19 cellular contexts compared by ENCODE assay signal in the genomic region with DNA sequence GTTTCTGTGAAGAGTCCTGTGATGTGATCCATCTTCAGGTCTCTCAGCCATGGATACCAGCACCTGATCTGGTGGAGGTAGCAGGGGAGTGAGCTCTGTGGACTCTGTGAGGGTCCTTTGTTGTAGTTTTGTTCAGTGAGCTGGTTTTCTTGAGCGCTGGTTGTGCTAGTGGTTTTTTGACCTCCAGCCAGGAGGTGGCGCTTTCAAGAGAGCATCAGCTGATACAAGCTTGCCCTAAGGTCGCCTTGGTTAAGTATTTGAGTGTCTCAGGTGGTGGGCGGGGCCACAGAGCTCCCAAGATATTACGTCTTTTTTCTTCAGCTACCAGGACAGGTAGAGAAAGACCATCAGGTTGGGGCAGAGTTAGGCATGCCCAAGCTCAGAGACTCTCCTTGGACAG.
DNase-seq lines count a peak whose midpoint lies in the region; TF ChIP-seq lines count a peak whose summit lies in the region.
"Had no signal": no experiment of that assay in that cellular context is flagged by ENCODE, and none has a peak within 500 bp of the region (broad histone marks: within the 10 kb centered on the region; RNA-seq: fewer than 3 reads in every experiment).

No MANE protein-coding gene starts in this region.

- no peak overlapping the region for H3K4me3 ChIP-seq in SU-DHL-6 (ENCODE audit: insufficient read depth, low read length, poor library complexity, severe bottlenecking)
- peak overlapping the region; percentile 69 for H3K4me3 ChIP-seq in iPS-15b (ENCODE audit: low read depth, low read length)
- H3K4me3 ChIP-seq: coronary artery, gastroesophageal sphincter, HAP-1, pancreas, upper lobe of left lung had no signal

- H3K9me3 ChIP-seq in SU-DHL-6 (ENCODE audit: insufficient read depth, low read length) (no peaks in the 10 kb centered on the region), iPS-15b (ENCODE audit: control insufficient read depth, insufficient read depth, low read length) (no peaks in the 10 kb centered on the region)
- H3K9me3 ChIP-seq: HAP-1, pancreas, upper lobe of left lung had no signal

- H3K27me3 Mint-ChIP-seq in type B pancreatic cell, result no peaks in the 10 kb centered on the region
- H3K27me3 Mint-ChIP-seq: activated naive CD4-positive, alpha-beta T cell treated with anti-CD3 and anti-CD28 coated beads, Interleukin-2, amount 10 ng/mL, durations not matched to agents 7 days and 5 days; stimulated activated memory B cell treated with anti-CD40 and anti-IgM and Interleukin-4, amounts not matched to agents 10 μg/mL and 1 μg/mL and 100 μg/mL, for 72 hours had no signal

- H3K27ac Mint-ChIP-seq in type B pancreatic cell, result no peak overlapping the region
- H3K27ac Mint-ChIP-seq: activated naive CD4-positive, alpha-beta T cell treated with anti-CD3 and anti-CD28 coated beads, Interleukin-2, amount 10 ng/mL, durations not matched to agents 7 days and 5 days; stimulated activated memory B cell treated with anti-CD40 and anti-IgM and Interleukin-4, amounts not matched to agents 10 μg/mL and 1 μg/mL and 100 μg/mL, for 72 hours had no signal

- no peaks in the 10 kb centered on the region for H3F3A ChIP-seq in SU-DHL-6 (ENCODE audit: insufficient read depth)

- H2AFZ ChIP-seq in SU-DHL-6 (ENCODE audit: low read depth, low read length, severe bottlenecking), result no peak overlapping the region

- H3K36me3 Mint-ChIP-seq in type B pancreatic cell, result peaks cover 59% of the 10 kb centered on the region

- H3K4me3 Mint-ChIP-seq in type B pancreatic cell, result no peak overlapping the region
- H3K4me3 Mint-ChIP-seq: activated naive CD4-positive, alpha-beta T cell treated with anti-CD3 and anti-CD28 coated beads, Interleukin-2, amount 10 ng/mL, durations not matched to agents 7 days and 5 days; stimulated activated memory B cell treated with anti-CD40 and anti-IgM and Interleukin-4, amounts not matched to agents 10 μg/mL and 1 μg/mL and 100 μg/mL, for 72 hours had no signal

- peak; percentile 6 for DNase-seq in DMS53 (lab: John Stamatoyannopoulos, UW)
- DNase-seq in DMS53 treated with DMSO at 0.1 percent for 48 hours (lab: John Stamatoyannopoulos, UW; ENCODE audit: unreplicated experiment), result no peak
- peak; percentile 23 for DNase-seq in HT1080 (ENCODE audit: low read depth)
- no peak for DNase-seq in type B pancreatic cell (ENCODE audit: extremely low spot score, unreplicated experiment)
- DNase-seq in KG1 (lab: John Stamatoyannopoulos, UW), result no peak
- no peak for DNase-seq in NCI-H1436 (lab: John Stamatoyannopoulos, UW)
- DNase-seq: 8988T; activated CD4-positive, CD25-positive, alpha-beta regulatory T cell treated with anti-CD3 and anti-CD28 coated beads, Interleukin-2, amount 50 U/mL, for 72 hours; activated naive CD4-positive, alpha-beta T cell treated with anti-CD3 and anti-CD28 coated beads, Interleukin-2, amount 10 ng/mL, durations not matched to agents 7 days and 5 days; MV-4-11; T-helper 2 cell; upper lobe of left lung had no signal

- no peaks in the 10 kb centered on the region for H3K79me2 ChIP-seq in SU-DHL-6 (ENCODE audit: insufficient read depth, low read length)

- H3K27me3 ChIP-seq in SU-DHL-6 (ENCODE audit: low read length), result no peaks in the 10 kb centered on the region
- H3K27me3 ChIP-seq in iPS-15b (ENCODE audit: control insufficient read depth, insufficient read depth, low read length), result no peaks in the 10 kb centered on the region
- H3K27me3 ChIP-seq: gastroesophageal sphincter, pancreas, upper lobe of left lung had no signal

- H3K4me1 Mint-ChIP-seq in type B pancreatic cell (ENCODE audit: unreplicated experiment), result peaks cover 28% of the 10 kb centered on the region
- H3K4me1 Mint-ChIP-seq: activated naive CD4-positive, alpha-beta T cell treated with anti-CD3 and anti-CD28 coated beads, Interleukin-2, amount 10 ng/mL, durations not matched to agents 7 days and 5 days; stimulated activated memory B cell treated with anti-CD40 and anti-IgM and Interleukin-4, amounts not matched to agents 10 μg/mL and 1 μg/mL and 100 μg/mL, for 72 hours had no signal

- H3K9me3 Mint-ChIP-seq in type B pancreatic cell, result peaks cover 20% of the 10 kb centered on the region
- H3K9me3 Mint-ChIP-seq: activated naive CD4-positive, alpha-beta T cell treated with anti-CD3 and anti-CD28 coated beads, Interleukin-2, amount 10 ng/mL, durations not matched to agents 7 days and 5 days had no signal

- H3K9ac ChIP-seq in SU-DHL-6 (ENCODE audit: low read length), result no peak overlapping the region
- H3K9ac ChIP-seq in iPS-15b (ENCODE audit: low read depth, low read length), result peak overlapping the region; percentile 70

- H3K27ac ChIP-seq in SU-DHL-6 (ENCODE audit: low read depth, low read length), result no peak overlapping the region
- H3K27ac ChIP-seq: coronary artery, gastroesophageal sphincter, pancreas, upper lobe of left lung had no signal

- H3K4me2 ChIP-seq in SU-DHL-6 (ENCODE audit: low read depth, low read length, poor library complexity, severe bottlenecking), result no peak overlapping the region

- H3K4me1 ChIP-seq in iPS-15b (ENCODE audit: control insufficient read depth, insufficient read depth, low read length), result peaks cover 4% of the 10 kb centered on the region
- H3K4me1 ChIP-seq: HAP-1, pancreas, upper lobe of left lung had no signal

- H3K36me3 ChIP-seq in SU-DHL-6 (ENCODE audit: low read length) (no peaks in the 10 kb centered on the region; the same call in 1 of the 2 replicates), iPS-15b (ENCODE audit: control insufficient read depth, insufficient read depth, low read length) (no peaks in the 10 kb centered on the region)
- H3K36me3 ChIP-seq: gastroesophageal sphincter, HAP-1 had no signal

- TF ChIP-seq CTCF in SU-DHL-6 (IDR thresholded peaks at IDR 0.05; ENCODE audit: insufficient read depth, low read length, poor library complexity, severe bottlenecking) (peak; percentile 10), type B pancreatic cell (conservative IDR thresholded peaks at IDR 0.05) (no peak)

- no peaks in the 10 kb centered on the region for H4K20me1 ChIP-seq in SU-DHL-6 (ENCODE audit: low read depth, low read length)

- H3K9me2 ChIP-seq in SU-DHL-6 (replicated peaks; ENCODE audit: insufficient read depth, low read length), result no peaks in the 10 kb centered on the region

Comparison
In these comparisons a context has a peak if more than half of its experiments do, and no peak if none do; other contexts are left out.
1. DNase-seq: peak in DMS53 (single experiment) and HT1080 (single experiment); none in DMS53 treated with DMSO at 0.1 percent for 48 hours (single experiment), type B pancreatic cell (single experiment), KG1 (single experiment) and NCI-H1436 (single experiment).